ENCODE assay signal across 8 cellular contexts in genomic region chr4:6782147-6782845, GRCh38. TPM values are rescaled to one million over a fixed set of nuclear protein-coding genes. Genes with fewer than 3 reads are reported as not detected.
A peak's percentile ranks its signal among the peaks of the same experiment; 100 is the strongest.
DNase-seq lines count a peak whose midpoint lies in the region; ATAC-seq lines count a peak whose summit lies in the region.

Gene KIAA0232 (plus strand): TSS chr4:6782727. CDS start chr4:6824454, 41,727 bp downstream.

- DNase-seq in AG20443 (ENCODE audit: low spot score) (peak; percentile 98), NCI-H460 (ENCODE audit: extremely low read depth, low read depth) (peak; percentile 63), cerebellar nuclear complex (lab: John Stamatoyannopoulos, UW) (peak; percentile 23 to 52), kidney glomerular epithelial cell (lab: John Stamatoyannopoulos, UW) (peak; percentile 69)
- DNase-seq in activated CD4-positive, alpha-beta T cell treated with anti-CD3 and anti-CD28 coated beads for 1 hour: peak; percentile 85
- DNase-seq in stimulated activated CD4-positive, alpha-beta T cell treated with anti-CD3 and anti-CD28 coated beads, Interleukin-15, amount 100 ng/mL, for 48 hours (ENCODE audit: low read depth in 2 of 2): peak; percentile 74 to 85

- peak; percentile 64 for ATAC-seq in GM19043 (IDR thresholded peaks at IDR 0.05; ENCODE audit: low read depth, unreplicated experiment)
- peak; percentile 39 for ATAC-seq in HG03378 (IDR thresholded peaks at IDR 0.05; ENCODE audit: unreplicated experiment)

RNA-seq across cellular contexts. Expression of gene KIAA0232, which starts in this region (rescaled TPM):
- total RNA-seq in NCI-H460 (2014; rRNA removed; shearing (Covaris generic)): 7.9 and 12.0 TPM in 2 replicates
- 6.0 and 26.1 TPM in 2 replicates for polyA plus RNA-seq in NCI-H460 (2014; cell fraction: nucleus; rRNA removed)

Comparison
In these comparisons a context has a peak if more than half of its experiments do, and no peak if none do; other contexts are left out.
1. Peak in every context shown above with its lines: DNase-seq and ATAC-seq.
2. DNase-seq: peak in every context shown above with its lines; median percentile 98 in AG20443; 85 in activated CD4-positive, alpha-beta T cell treated with anti-CD3 and anti-CD28 coated beads for 1 hour; 80 in stimulated activated CD4-positive, alpha-beta T cell treated with anti-CD3 and anti-CD28 coated beads, Interleukin-15, amount 100 ng/mL, for 48 hours; 69 in kidney glomerular epithelial cell; 63 in NCI-H460; 38 in cerebellar nuclear complex.